10 cellular contexts compared by ENCODE assay signal in genomic region chr13:102726430-102726829, GRCh38. TPM values are rescaled to one million over a fixed set of nuclear protein-coding genes. Genes with fewer than 3 reads are reported as not detected.
DNase-seq lines count a peak whose midpoint lies in the region; ATAC-seq and TF ChIP-seq lines count a peak whose summit lies in the region.
"Had no signal": no experiment of that assay in that cellular context is flagged by ENCODE, and none has a peak within 500 bp of the region (broad histone marks: within the 10 kb centered on the region; RNA-seq: fewer than 3 reads in every experiment).

No MANE protein-coding gene starts in this region.

- H3K79me2 ChIP-seq in HCT116 (ENCODE audit: insufficient read depth, low read length) (no peaks in the 10 kb centered on the region), OCI-LY7 (ENCODE audit: insufficient read depth, low read depth, low read length) (no peaks in the 10 kb centered on the region)

- TF ChIP-seq RAD21 in HCT116 (IDR thresholded peaks at IDR 0.05; ENCODE audit: low read depth): peak; percentile 16; the same call in 1 of the 2 replicates

- H3K36me3 ChIP-seq in HCT116 (ENCODE audit: control insufficient read depth in 1 of 2, insufficient read depth in 2 of 2, low read length in 2 of 2) (no peaks in the 10 kb centered on the region), OCI-LY7 (ENCODE audit: insufficient read depth, low read length) (no peaks in the 10 kb centered on the region), H7 (replicated peaks; ENCODE audit: control insufficient read depth, insufficient read depth, low read length) (no peaks in the 10 kb centered on the region), colonic mucosa (no peaks in the 10 kb centered on the region)
- H3K36me3 ChIP-seq: lower lobe of right lung had no signal

- in situ Hi-C loops in G401 (cut with HindIII; ENCODE audit: low sequenced_read_pairs): no loop called here

- no peak overlapping the region for H3K4me2 ChIP-seq in HCT116 (ENCODE audit: low read length)
- H3K4me2 ChIP-seq in OCI-LY7 (ENCODE audit: low read length): no peak overlapping the region

- no peak overlapping the region for H3K4me3 ChIP-seq in HCT116 (replicated peaks in 1 of 2; ENCODE audit: low read depth in 1 of 2, low read length in 2 of 2)
- no peak overlapping the region for H3K4me3 ChIP-seq in OCI-LY7 (ENCODE audit: low read depth, low read length, poor library complexity, severe bottlenecking)
- no peak overlapping the region for H3K4me3 ChIP-seq in H7 (ENCODE audit: insufficient read depth, low read depth, low read length)
- no peak overlapping the region for H3K4me3 ChIP-seq in colonic mucosa
- H3K4me3 ChIP-seq: lower lobe of right lung had no signal

- TF ChIP-seq POLR2A in HCT116 (IDR thresholded peaks at IDR 0.05; ENCODE audit: borderline replicate concordance, extremely low read depth, insufficient read depth, insufficient read length): no peak

- H3K27me3 ChIP-seq in HCT116 (ENCODE audit: insufficient read depth, low read length) (peaks cover 48% of the 10 kb centered on the region), H7 (ENCODE audit: control insufficient read depth, insufficient read depth, low read length) (no peaks in the 10 kb centered on the region), colonic mucosa (no peaks in the 10 kb centered on the region)

- CTCF ChIA-PET in HCT116 (lab: Charles Lee): no interaction called here
- CTCF ChIA-PET in OCI-LY7 (lab: Charles Lee; ENCODE audit: unreplicated experiment): no interaction called here

- H3K4me1 ChIP-seq in HCT116 (ENCODE audit: control insufficient read depth in 1 of 2, insufficient read depth in 2 of 2, low read length in 2 of 2): peaks cover 0 to 4% of the 10 kb centered on the region in 2 experiments; a peak in 2 of 4 replicates
- H3K4me1 ChIP-seq in OCI-LY7 (ENCODE audit: insufficient read depth, low read length, poor library complexity, severe bottlenecking): no peaks in the 10 kb centered on the region
- H3K4me1 ChIP-seq in colonic mucosa: no peaks in the 10 kb centered on the region

- H3K9ac ChIP-seq in HCT116 (ENCODE audit: low read length): no peak overlapping the region
- H3K9ac ChIP-seq in colonic mucosa (ENCODE audit: low read depth in 2 of 2, low read length in 2 of 2): no peak overlapping the region

- H4K20me1 ChIP-seq in HCT116 (ENCODE audit: insufficient read depth): no peaks in the 10 kb centered on the region
- H4K20me1 ChIP-seq in OCI-LY7 (ENCODE audit: insufficient read depth, low read length): no peaks in the 10 kb centered on the region

- H2AFZ ChIP-seq in HCT116 (ENCODE audit: low read depth, low read length, poor library complexity, severe bottlenecking) (no peak overlapping the region), OCI-LY7 (ENCODE audit: low read length) (no peak overlapping the region)

- POLR2A ChIA-PET in HCT116 (lab: Charles Lee) (no interaction called here), OCI-LY7 (lab: Charles Lee) (no interaction called here)

- 0 out of 6 replicates have a peak, but pooled peaks of 2 of the 3 experiments have one; percentile 4 to 11 for TF ChIP-seq CTCF in HCT116 (IDR thresholded peaks at IDR 0.05 in 2 of 3, conservative IDR thresholded peaks at IDR 0.05 in 1 of 3; ENCODE audit: borderline replicate concordance in 1 of 3, insufficient read depth in 1 of 3, low read depth in 2 of 3, low read length in 2 of 3)
- TF ChIP-seq CTCF in OCI-LY7 (conservative IDR thresholded peaks at IDR 0.05; ENCODE audit: low read length): no peak
- no peak for TF ChIP-seq CTCF in colonic mucosa (IDR thresholded peaks at IDR 0.05)

- H3K9me3 ChIP-seq in HCT116 (ENCODE audit: control insufficient read depth in 1 of 2, insufficient read depth in 1 of 2, low read depth in 1 of 2, low read length in 2 of 2) (no peaks in the 10 kb centered on the region), OCI-LY7 (ENCODE audit: low read length) (no peaks in the 10 kb centered on the region), colonic mucosa (no peaks in the 10 kb centered on the region)
- H3K9me3 ChIP-seq: lower lobe of right lung had no signal

- H3K27ac ChIP-seq in HCT116 (ENCODE audit: low read depth, low read length) (no peak overlapping the region), OCI-LY7 (ENCODE audit: low read depth, low read length, poor library complexity, severe bottlenecking) (no peak overlapping the region), colonic mucosa (no peak overlapping the region), caudate nucleus (ENCODE audit: low read depth, low read length) (no peak overlapping the region)
- H3K27ac ChIP-seq: lower lobe of right lung had no signal

- RAD21 ChIA-PET in HCT116 (lab: Charles Lee; ENCODE audit: low non-redundant PET in 1 of 2, low total read pairs in 2 of 2, uncharacterized antibody in 2 of 2, unreplicated experiment in 2 of 2): no interaction called here

- H3K9me2 ChIP-seq in HCT116 (ENCODE audit: insufficient read depth) (no peaks in the 10 kb centered on the region), OCI-LY7 (ENCODE audit: insufficient read depth, low read length) (no peaks in the 10 kb centered on the region)

- intact Hi-C loops in HCT116 (cut with micrococcal nuclease) (loop anchor here (10.0 kb wide), 1 partner anchor 1582 kb away; no protein-coding TSS in a partner anchor), OCI-LY7 (cut with micrococcal nuclease; ENCODE audit: unreplicated experiment) (no loop called here), colonic mucosa (cut with DNase I) (no loop called here)

- BruUV-seq in HCT116 (replicated peaks; lab: Mats Ljungman, UMichigan) (no TSS peak), OCI-LY7 (replicated peaks; lab: Mats Ljungman, UMichigan) (no TSS peak)

- peak; percentile 62; the same call in 1 of the 2 replicates for ATAC-seq in HCT116
- ATAC-seq: lower lobe of right lung had no signal

- DNase-seq in G401 (ENCODE audit: low spot score): peak; percentile 2
- DNase-seq in HCT116 (ENCODE audit: low read depth, low spot score): no peak
- peak; percentile 0 for DNase-seq in OCI-LY7 (ENCODE audit: low spot score)
- DNase-seq in fibroblast of gingiva (ENCODE audit: low read depth): peak; percentile 5
- no peak for DNase-seq in H7
- no peak for DNase-seq in colonic mucosa
- no peak for DNase-seq in caudate nucleus (lab: John Stamatoyannopoulos, UW)
- DNase-seq: activated CD8-positive, alpha-beta memory T cell treated with anti-CD3 and anti-CD28 coated beads for 24 hours; DMS79 treated with DMSO at 0.1 percent for 48 hours; lower lobe of right lung had no signal

TF ChIP-seq in HCT116, 20 proteins besides CTCF, POLR2A, EP300 and RAD21 (continues in another document):
- no peak for TF ChIP-seq ZBTB33 (IDR thresholded peaks at IDR 0.05; ENCODE audit: extremely low read depth, insufficient replicate concordance, low read length)
- no peak for TF ChIP-seq SIN3A (IDR thresholded peaks at IDR 0.05; ENCODE audit: low read depth)
- no peak for TF ChIP-seq JUND (IDR thresholded peaks at IDR 0.05)
- no peak for TF ChIP-seq POLR2AphosphoS5 (IDR thresholded peaks at IDR 0.05; ENCODE audit: low read depth, low read length)
- no peak for TF ChIP-seq SP1 (IDR thresholded peaks at IDR 0.05; ENCODE audit: low read depth)
- no peak for TF ChIP-seq SRF (IDR thresholded peaks at IDR 0.05; ENCODE audit: low read depth)
- no peak for TF ChIP-seq EGR1 (IDR thresholded peaks at IDR 0.05; ENCODE audit: low read depth)
- no peak for TF ChIP-seq MAX (IDR thresholded peaks at IDR 0.05)
- TF ChIP-seq ZFX (IDR thresholded peaks at IDR 0.05): no peak
- no peak for TF ChIP-seq ZNF274 (IDR thresholded peaks at IDR 0.05; ENCODE audit: low read depth, low read length)
- TF ChIP-seq CEBPB (IDR thresholded peaks at IDR 0.05; ENCODE audit: low read depth): no peak
- no peak for TF ChIP-seq TCF7L2 (IDR thresholded peaks at IDR 0.05; ENCODE audit: borderline replicate concordance, extremely low read depth, insufficient read depth, insufficient read length)
- no peak for TF ChIP-seq YY1 (IDR thresholded peaks at IDR 0.05; ENCODE audit: extremely low read depth, insufficient replicate concordance, low read depth, low read length)
- TF ChIP-seq CBX3 (IDR thresholded peaks at IDR 0.05; ENCODE audit: low read depth): no peak
- no peak for TF ChIP-seq ELF1 (IDR thresholded peaks at IDR 0.05; ENCODE audit: borderline replicate concordance, low read depth)
- TF ChIP-seq EZH2 (IDR thresholded peaks at IDR 0.05): no peak
- TF ChIP-seq EZH2phosphoT487 (IDR thresholded peaks at IDR 0.05; ENCODE audit: borderline replicate concordance): no peak

RNA-seq across cellular contexts. Expression of gene METTL21C, which starts 31.6 kb away (rescaled TPM):
- not detected in 2 replicates for total RNA-seq in G401 (2014; rRNA removed; shearing (Covaris generic))
- total RNA-seq in HCT116 (2021; ENCODE audit: unreplicated experiment) (not detected), OCI-LY7 (2022) (not detected in 2 replicates), colonic mucosa (not detected)
- not detected in 2 replicates for polyA plus RNA-seq in HCT116 (2012)
- total RNA-seq in OCI-LY7 (2014; rRNA removed; shearing (Covaris generic)): not detected in 2 replicates
- total RNA-seq in H7 (2014; rRNA removed; shearing (Covaris generic)): not detected in 2 replicates
- total RNA-seq: lower lobe of right lung had no signal

RNA-seq across cellular contexts. Expression of gene TEX30, which starts 47.2 kb away (rescaled TPM):
- total RNA-seq in G401 (2014; rRNA removed; shearing (Covaris generic)): 38.2 and 60.5 TPM in 2 replicates
- total RNA-seq in HCT116 (2021; ENCODE audit: unreplicated experiment): 22.3 TPM
- 4.2 and 9.6 TPM in 2 replicates for polyA plus RNA-seq in HCT116 (2012)
- 6.7 and 14.2 TPM in 2 replicates for total RNA-seq in OCI-LY7 (2014; rRNA removed; shearing (Covaris generic))
- total RNA-seq in OCI-LY7 (2022): 4.0 and 5.4 TPM in 2 replicates
- 15.4 and 16.1 TPM in 2 replicates for total RNA-seq in H7 (2014; rRNA removed; shearing (Covaris generic))
- total RNA-seq in colonic mucosa: 1 to 10 TPM; 3.7 to 8.3 TPM

Comparison
In these comparisons a context has a peak if more than half of its experiments do, and no peak if none do; other contexts are left out.
1. DNase-seq: peak in G401 (single experiment), OCI-LY7 (single experiment) and fibroblast of gingiva (single experiment); none in HCT116 (single experiment), H7 (single experiment), colonic mucosa (single experiment) and caudate nucleus (0 of 61).
2. CTCF ChIP-seq: peak in HCT116 (2 of 3); none in OCI-LY7 (single experiment) and colonic mucosa (single experiment).